ENCODE assay signal across 16 cellular contexts in the genomic region with DNA sequence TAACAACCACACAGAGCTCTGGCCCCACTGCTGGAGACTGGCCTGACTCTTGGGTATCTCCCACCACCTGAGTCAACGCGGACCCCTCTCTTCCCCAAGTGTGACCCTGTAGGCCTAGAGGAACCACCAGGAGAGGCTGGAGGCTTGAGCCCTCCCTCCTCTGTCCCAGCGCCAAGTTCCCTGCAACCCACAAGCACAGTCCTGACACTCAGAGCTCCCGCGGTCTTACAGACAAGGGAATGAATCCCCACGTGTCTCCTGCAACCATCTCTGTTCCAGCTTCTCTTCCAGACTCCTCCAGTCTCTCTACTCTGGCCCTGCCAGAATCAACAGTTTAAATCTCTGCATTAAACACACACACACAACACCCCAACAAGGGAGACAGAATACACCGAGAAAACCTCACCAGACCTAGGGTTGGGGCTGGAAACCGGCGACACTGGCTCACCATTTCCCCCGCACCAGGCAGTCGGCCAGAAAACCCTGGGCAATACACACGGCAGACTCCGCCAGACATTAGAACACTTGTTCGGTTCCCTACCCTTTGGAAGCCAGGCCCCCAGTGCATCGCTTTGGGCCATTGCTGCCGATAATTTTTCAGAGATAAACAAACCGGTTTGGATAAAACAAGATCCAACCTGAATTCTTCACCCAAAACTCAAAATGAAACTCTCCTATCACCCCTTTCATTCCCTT.
"Had no signal": no experiment of that assay in that cellular context is flagged by ENCODE, and none has a peak within 500 bp of the region (broad histone marks: within the 10 kb centered on the region; RNA-seq: fewer than 3 reads in every experiment).

No MANE protein-coding gene starts in this region.

- H3K9me3 ChIP-seq: esophagus muscularis mucosa, testis, upper lobe of right lung had no signal

- H3K36me3 ChIP-seq: esophagus muscularis mucosa, upper lobe of right lung had no signal

- H3K4me3 ChIP-seq: esophagus muscularis mucosa, testis, upper lobe of right lung had no signal

- H3K27me3 ChIP-seq: esophagus muscularis mucosa, testis, upper lobe of right lung had no signal

- FAIRE-seq: islet of Langerhans, TTC549 had no signal

- DNase-seq: activated effector memory CD4-positive, alpha-beta T cell treated with anti-CD3 and anti-CD28 coated beads, Interleukin-2, amount 50 U/mL, for 16 hours; amygdala; foreskin fibroblast; head of caudate nucleus; naive B cell; stimulated activated CD4-positive, alpha-beta T cell treated with anti-CD3 and anti-CD28 coated beads, Interleukin-4, amount 100 ng/mL, for 1 hour; stimulated activated CD8-positive, alpha-beta memory T cell treated with anti-CD3 and anti-CD28 coated beads, Interleukin-4, amount 100 ng/mL, for 48 hours; stimulated activated naive CD8-positive, alpha-beta T cell treated with anti-CD3 and anti-CD28 coated beads, Interleukin-15, Interleukin-2, amounts not matched to agents 100 U/mL and 50 U/mL, for 24 hours; T-helper 2 cell; testis; upper lobe of right lung had no signal

- ATAC-seq: activated CD4-positive, CD25-positive, alpha-beta regulatory T cell treated with anti-CD3 and anti-CD28 coated beads, Interleukin-2, amount 50 U/mL, for 24 hours; sciatic nerve; stimulated activated naive CD8-positive, alpha-beta T cell treated with anti-CD3 and anti-CD28 coated beads, Interleukin-15, Interleukin-2, amounts not matched to agents 100 U/mL and 50 U/mL, for 24 hours; upper lobe of right lung had no signal

- H3K4me1 ChIP-seq: upper lobe of right lung had no signal

- H3K27ac ChIP-seq: esophagus muscularis mucosa, testis, upper lobe of right lung had no signal
